In the genomic region with DNA sequence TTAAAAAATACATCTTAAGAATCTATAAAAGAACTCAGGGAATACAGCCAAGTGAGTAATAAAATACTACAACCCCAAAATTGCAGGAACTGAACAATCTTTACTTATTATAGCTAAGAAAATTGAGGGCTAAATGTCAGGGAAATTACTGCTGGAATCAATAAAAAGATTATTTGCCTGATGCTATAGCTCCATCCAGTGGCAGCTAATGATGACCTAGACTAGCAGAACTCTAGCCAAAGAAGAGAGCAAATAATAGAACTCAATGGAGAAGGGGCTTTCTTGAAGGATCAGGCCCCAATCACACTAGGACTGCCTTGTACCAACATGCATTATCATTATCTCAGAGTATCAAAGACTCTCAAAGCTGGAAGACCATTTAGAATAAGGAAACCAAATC, we compare ENCODE assay signal across 9 cellular contexts.
DNase-seq lines count a peak whose midpoint lies in the region; ATAC-seq and TF ChIP-seq lines count a peak whose summit lies in the region.
"Had no signal": no experiment of that assay in that cellular context is flagged by ENCODE, and none has a peak within 500 bp of the region (broad histone marks: within the 10 kb centered on the region; RNA-seq: fewer than 3 reads in every experiment).

No MANE protein-coding gene starts in this region.

- H3K4me3 ChIP-seq in OCI-LY3 (ENCODE audit: low read length): no peak overlapping the region
- H3K4me3 ChIP-seq in foreskin fibroblast (ENCODE audit: low read depth in 1 of 2, low read length in 2 of 2): no peak overlapping the region
- no peak overlapping the region for H3K4me3 ChIP-seq in aorta (ENCODE audit: low read length in 2 of 2)

- H3K27me3 Mint-ChIP-seq in activated T-helper 1 cell treated with anti-CD3 and anti-CD28 coated beads, Interleukin-12 subunit alpha, Interleukin-12 subunit beta, Interleukin-2, Interleukin-4 antibody, amounts not matched to agents 30 ng/mL and 10 ng/mL and 1 ng/mL, durations not matched to agents 14 hours and 24 hours and 36 hours (ENCODE audit: insufficient read depth): peaks cover 20% of the 10 kb centered on the region

- ATAC-seq in GM21360 (IDR thresholded peaks at IDR 0.05; ENCODE audit: unreplicated experiment) (peak; percentile 52), aorta (ENCODE audit: low FRiP score) (no peak)

- H3K36me3 Mint-ChIP-seq in activated T-helper 1 cell treated with anti-CD3 and anti-CD28 coated beads, Interleukin-12 subunit alpha, Interleukin-12 subunit beta, Interleukin-2, Interleukin-4 antibody, amounts not matched to agents 30 ng/mL and 10 ng/mL and 1 ng/mL, durations not matched to agents 14 hours and 24 hours and 36 hours (ENCODE audit: low read depth): no peaks in the 10 kb centered on the region

- no peaks in the 10 kb centered on the region for H3K79me2 ChIP-seq in OCI-LY3 (ENCODE audit: low read length)

- H3K4me2 ChIP-seq in OCI-LY3 (ENCODE audit: low read length): no peak overlapping the region

- intact Hi-C loops in aorta (cut with DNase I): no loop called here
- intact Hi-C loops in activated T-helper 1 cell treated with anti-CD3 and anti-CD28 coated beads, Interleukin-12 subunit alpha, Interleukin-12 subunit beta, Interleukin-2, Interleukin-4 antibody, amounts not matched to agents 30 ng/mL and 10 ng/mL and 1 ng/mL, durations not matched to agents 14 hours and 24 hours and 36 hours (cut with micrococcal nuclease): no loop called here

- H4K20me1 ChIP-seq in OCI-LY3 (ENCODE audit: insufficient read depth, low read length): no peaks in the 10 kb centered on the region

- H3K27me3 ChIP-seq in OCI-LY3 (ENCODE audit: low read depth, low read length) (no peaks in the 10 kb centered on the region), aorta (ENCODE audit: control insufficient read depth in 1 of 2, insufficient read depth in 2 of 2, low read length in 1 of 2) (no peaks in the 10 kb centered on the region)

- H3K36me3 ChIP-seq in OCI-LY3 (replicated peaks; ENCODE audit: low read depth, low read length) (no peaks in the 10 kb centered on the region), aorta (ENCODE audit: control insufficient read depth in 1 of 2, insufficient read depth in 2 of 2, low read length in 1 of 2) (no peaks in the 10 kb centered on the region)

- peaks cover 11% of the 10 kb centered on the region for H3K4me1 ChIP-seq in OCI-LY3 (ENCODE audit: low read length)
- H3K4me1 ChIP-seq in aorta (ENCODE audit: control insufficient read depth in 1 of 2, insufficient read depth in 2 of 2, low read length in 2 of 2): no peaks in the 10 kb centered on the region

- H3K9ac ChIP-seq in OCI-LY3 (ENCODE audit: low read length): no peak overlapping the region

- H3K27ac ChIP-seq in OCI-LY3 (ENCODE audit: low read length) (no peak overlapping the region), aorta (ENCODE audit: low read depth in 1 of 2, low read length in 2 of 2) (no peak overlapping the region)
- H3K27ac ChIP-seq: epithelial cell of prostate had no signal

- DNase-seq in AG20443 (ENCODE audit: low spot score): peak; percentile 24
- DNase-seq in foreskin fibroblast: peak; percentile 21 to 59
- no peak for DNase-seq in NCI-H146 (lab: John Stamatoyannopoulos, UW)
- DNase-seq in aorta: no peak
- DNase-seq in NCI-H146 treated with DMSO at 0.1 percent for 48 hours (lab: John Stamatoyannopoulos, UW; ENCODE audit: unreplicated experiment): no peak
- no peak for DNase-seq in activated T-helper 1 cell treated with anti-CD3 and anti-CD28 coated beads, Interleukin-12 subunit alpha, Interleukin-12 subunit beta, Interleukin-2, Interleukin-4 antibody, amounts not matched to agents 30 ng/mL and 10 ng/mL and 1 ng/mL, durations not matched to agents 14 hours and 24 hours and 36 hours (ENCODE audit: low spot score)

- H3K9me3 Mint-ChIP-seq in activated T-helper 1 cell treated with anti-CD3 and anti-CD28 coated beads, Interleukin-12 subunit alpha, Interleukin-12 subunit beta, Interleukin-2, Interleukin-4 antibody, amounts not matched to agents 30 ng/mL and 10 ng/mL and 1 ng/mL, durations not matched to agents 14 hours and 24 hours and 36 hours: no peaks in the 10 kb centered on the region

- peak; percentile 89 for TF ChIP-seq CTCF in OCI-LY3 (IDR thresholded peaks at IDR 0.05; ENCODE audit: low read depth, low read length)
- TF ChIP-seq CTCF in foreskin fibroblast (IDR thresholded peaks at IDR 0.05; ENCODE audit: low read depth, low read length): peak; percentile 59

- H3K9me3 ChIP-seq in OCI-LY3 (ENCODE audit: insufficient read depth, low read length): no peaks in the 10 kb centered on the region
- H3K9me3 ChIP-seq in aorta (ENCODE audit: control insufficient read depth, low read length): no peaks in the 10 kb centered on the region

- no peak overlapping the region for H3K27ac Mint-ChIP-seq in activated T-helper 1 cell treated with anti-CD3 and anti-CD28 coated beads, Interleukin-12 subunit alpha, Interleukin-12 subunit beta, Interleukin-2, Interleukin-4 antibody, amounts not matched to agents 30 ng/mL and 10 ng/mL and 1 ng/mL, durations not matched to agents 14 hours and 24 hours and 36 hours

- H3K4me3 Mint-ChIP-seq in activated T-helper 1 cell treated with anti-CD3 and anti-CD28 coated beads, Interleukin-12 subunit alpha, Interleukin-12 subunit beta, Interleukin-2, Interleukin-4 antibody, amounts not matched to agents 30 ng/mL and 10 ng/mL and 1 ng/mL, durations not matched to agents 14 hours and 24 hours and 36 hours: no peak overlapping the region

- H3K4me1 Mint-ChIP-seq in activated T-helper 1 cell treated with anti-CD3 and anti-CD28 coated beads, Interleukin-12 subunit alpha, Interleukin-12 subunit beta, Interleukin-2, Interleukin-4 antibody, amounts not matched to agents 30 ng/mL and 10 ng/mL and 1 ng/mL, durations not matched to agents 14 hours and 24 hours and 36 hours (ENCODE audit: low read depth): no peaks in the 10 kb centered on the region

- no peak overlapping the region for H2AFZ ChIP-seq in OCI-LY3 (ENCODE audit: low read depth, low read length)

Comparison
In these comparisons a context has a peak if more than half of its experiments do, and no peak if none do; other contexts are left out.
1. DNase-seq: peak in AG20443 (single experiment) and foreskin fibroblast (2 of 2); none in NCI-H146 (single experiment), aorta (0 of 2), NCI-H146 treated with DMSO at 0.1 percent for 48 hours (single experiment) and activated T-helper 1 cell treated with anti-CD3 and anti-CD28 coated beads, Interleukin-12 subunit alpha, Interleukin-12 subunit beta, Interleukin-2, Interleukin-4 antibody, amounts not matched to agents 30 ng/mL and 10 ng/mL and 1 ng/mL, durations not matched to agents 14 hours and 24 hours and 36 hours (single experiment).